In the genomic region with DNA sequence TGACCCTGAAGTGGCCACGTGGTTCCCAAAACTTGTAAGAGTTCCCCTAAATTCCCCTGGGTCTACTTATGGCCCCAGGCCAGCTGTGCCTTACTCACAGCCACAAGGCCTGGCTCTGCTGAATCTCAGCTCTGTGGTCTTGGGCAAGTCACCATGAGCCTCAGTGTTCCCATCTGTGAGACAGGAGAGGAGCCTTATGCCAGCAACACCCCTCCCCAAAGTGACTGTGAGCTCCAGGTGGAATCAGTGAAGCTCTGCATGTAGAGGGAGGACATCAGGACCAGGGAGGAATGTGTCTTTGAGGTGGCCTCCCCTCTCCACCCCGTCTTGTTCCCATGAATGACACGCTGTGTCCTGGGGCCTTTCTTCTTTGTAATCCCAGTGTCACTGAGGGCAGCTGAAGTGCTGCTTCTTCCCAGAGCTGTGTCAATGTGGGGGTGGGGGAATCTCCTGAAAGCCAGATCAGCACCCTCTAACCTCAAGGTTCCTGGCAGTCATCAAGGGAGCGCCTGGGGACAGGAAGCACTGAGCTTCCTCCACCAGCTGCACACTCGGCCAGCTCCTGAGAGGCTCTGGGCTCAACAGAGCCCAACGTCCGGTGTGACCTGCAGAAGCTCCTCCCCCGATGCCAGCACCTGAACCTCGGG, we compare ENCODE assay signal across 9 cellular contexts.
DNase-seq lines count a peak whose midpoint lies in the region; TF ChIP-seq lines count a peak whose summit lies in the region.
"Had no signal": no experiment of that assay in that cellular context is flagged by ENCODE, and none has a peak within 500 bp of the region (broad histone marks: within the 10 kb centered on the region; RNA-seq: fewer than 3 reads in every experiment).

No MANE protein-coding gene starts in this region.

- no peaks in the 10 kb centered on the region for H3K36me3 ChIP-seq in MM.1S (replicated peaks; ENCODE audit: insufficient read depth, low read length)
- H3K36me3 ChIP-seq: breast epithelium had no signal

- H3K9ac ChIP-seq in MM.1S (ENCODE audit: low read length): peak overlapping the region; percentile 76

- in situ Hi-C loops in astrocyte of the spinal cord (cut with HindIII; ENCODE audit: low sequenced_read_pairs): no loop called here

- H4K20me1 ChIP-seq in MM.1S (ENCODE audit: insufficient read depth, low read length): no peaks in the 10 kb centered on the region

- peaks cover 48% of the 10 kb centered on the region for H3K4me1 ChIP-seq in MM.1S (ENCODE audit: low read length)

- no peaks in the 10 kb centered on the region for H3K27me3 ChIP-seq in MM.1S (replicated peaks; ENCODE audit: insufficient read depth, low read length)
- H3K27me3 ChIP-seq: breast epithelium had no signal

- H3K4me2 ChIP-seq in MM.1S (ENCODE audit: low read depth, low read length): peak overlapping the region; percentile 86

- H3K79me2 ChIP-seq in MM.1S (ENCODE audit: low read length): no peaks in the 10 kb centered on the region

- H3F3A ChIP-seq in MM.1S (ENCODE audit: insufficient read depth, low read length): peaks cover 31% of the 10 kb centered on the region

- H2AFZ ChIP-seq in MM.1S (ENCODE audit: low read length): peak overlapping the region; percentile 77

- H3K9me3 ChIP-seq in MM.1S (replicated peaks; ENCODE audit: insufficient read depth, low read length): no peaks in the 10 kb centered on the region

- peak overlapping the region; percentile 15; the same call in 1 of the 2 replicates for H3K4me3 ChIP-seq in MM.1S (ENCODE audit: low read length)
- no peak overlapping the region for H3K4me3 ChIP-seq in astrocyte of the spinal cord (ENCODE audit: low read depth, low read length)
- H3K4me3 ChIP-seq: breast epithelium had no signal

- DNase-seq in activated CD4-positive, alpha-beta T cell treated with anti-CD3 and anti-CD28 coated beads for 48 hours: peak; percentile 60
- no peak for DNase-seq in activated CD4-positive, alpha-beta T cell treated with anti-CD3 and anti-CD28 coated beads, Interleukin-2, amount 50 U/mL, for 1 hour
- peak; percentile 29 for DNase-seq in GOT3 (lab: John Stamatoyannopoulos, UW)
- peak; percentile 96 for DNase-seq in MM.1S
- peak; percentile 46 for DNase-seq in astrocyte of the spinal cord (ENCODE audit: low read depth, low spot score)
- DNase-seq in mucosa of gallbladder (ENCODE audit: low spot score): peak; percentile 44
- DNase-seq in SIG-M5 treated with dmso at 0.1 percent for 504 hours (lab: John Stamatoyannopoulos, UW; ENCODE audit: unreplicated experiment): no peak
- no peak for DNase-seq in NCI-H2227 (lab: John Stamatoyannopoulos, UW; ENCODE audit: unreplicated experiment)

- TF ChIP-seq CTCF in MM.1S (IDR thresholded peaks at IDR 0.05; ENCODE audit: low read length) (no peak), astrocyte of the spinal cord (IDR thresholded peaks at IDR 0.05; ENCODE audit: low read depth, low read length) (no peak)

- H3K9me2 ChIP-seq in MM.1S (replicated peaks; ENCODE audit: insufficient read depth, low read length): no peaks in the 10 kb centered on the region

- peak overlapping the region; percentile 98 for H3K27ac ChIP-seq in MM.1S (ENCODE audit: low read length)

Comparison
In these comparisons a context has a peak if more than half of its experiments do, and no peak if none do; other contexts are left out.
1. DNase-seq: peak in activated CD4-positive, alpha-beta T cell treated with anti-CD3 and anti-CD28 coated beads for 48 hours (single experiment), GOT3 (single experiment), MM.1S (single experiment), astrocyte of the spinal cord (single experiment) and mucosa of gallbladder (single experiment); none in activated CD4-positive, alpha-beta T cell treated with anti-CD3 and anti-CD28 coated beads, Interleukin-2, amount 50 U/mL, for 1 hour (single experiment), SIG-M5 treated with dmso at 0.1 percent for 504 hours (single experiment) and NCI-H2227 (single experiment).